In the genomic region with DNA sequence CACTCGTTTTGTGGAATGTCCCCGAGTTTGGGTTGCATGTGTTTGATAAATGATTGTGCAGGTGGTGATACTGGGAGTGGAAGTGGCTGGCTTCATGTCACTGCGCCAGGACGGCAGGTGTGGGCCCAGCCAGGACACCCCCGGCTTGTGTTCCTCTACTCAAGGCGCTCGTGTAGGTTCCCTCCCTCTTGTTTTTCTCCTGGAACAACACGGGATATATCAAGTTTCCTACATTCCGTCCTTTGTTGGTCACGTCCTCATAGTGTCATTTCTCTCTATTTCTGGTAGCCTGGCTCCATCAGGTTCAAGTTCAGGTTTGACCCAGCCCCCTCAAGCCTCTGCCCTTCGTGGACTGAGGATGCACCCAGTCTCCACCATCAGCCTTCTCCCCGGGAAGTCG, we compare ENCODE assay signal across 28 cellular contexts.
"Had no signal": no experiment of that assay in that cellular context is flagged by ENCODE, and none has a peak within 500 bp of the region (broad histone marks: within the 10 kb centered on the region; RNA-seq: fewer than 3 reads in every experiment).

No MANE protein-coding gene starts in this region.

- H3K27me3 ChIP-seq: testis had no signal

- ATAC-seq: effector memory CD8-positive, alpha-beta T cell; left colon; right cardiac atrium; stimulated activated memory B cell treated with anti-CD40 and anti-IgM and Interleukin-4, amounts not matched to agents 10 μg/mL and 1 μg/mL and 100 μg/mL, for 72 hours; stimulated activated naive CD8-positive, alpha-beta T cell treated with anti-CD3 and anti-CD28 coated beads, Interleukin-15, Interleukin-2, amounts not matched to agents 100 U/mL and 50 U/mL, for 24 hours had no signal

- DNase-seq: cerebellar nuclear complex; cortex of kidney; effector memory CD8-positive, alpha-beta T cell; erythroblast; esophagus squamous epithelium; foreskin melanocyte; hypothalamus; immature natural killer cell; islet precursor cell; kidney glomerular epithelial cell; left colon; mesenchymal stem cell; natural killer cell; right cardiac atrium; sigmoid colon; spleen; stimulated activated CD4-positive, alpha-beta T cell treated with anti-CD3 and anti-CD28 coated beads, Interleukin-4, amount 100 ng/mL, for 4 hours; stimulated activated naive CD8-positive, alpha-beta T cell treated with anti-CD3 and anti-CD28 coated beads, Interleukin-15, Interleukin-2, amounts not matched to agents 100 U/mL and 50 U/mL, for 24 hours; substantia nigra; testis; upper lobe of left lung had no signal

- H3K79me2 ChIP-seq: parathyroid adenoma had no signal

- FAIRE-seq: endometrium had no signal

- H3K4me1 ChIP-seq: parathyroid adenoma had no signal

- H3K4me3 ChIP-seq: esophagus squamous epithelium, lung, sigmoid colon, skin epidermis, spleen, testis, tibial nerve, upper lobe of left lung had no signal

- H2AFZ ChIP-seq: parathyroid adenoma had no signal

- H3K27ac ChIP-seq: esophagus squamous epithelium, neutrophil, parathyroid adenoma, sigmoid colon, skin epidermis, spleen, testis, tibial nerve, upper lobe of left lung had no signal

- H3K9ac ChIP-seq: parathyroid adenoma had no signal

- H3K9me3 ChIP-seq: esophagus squamous epithelium, neutrophil, sigmoid colon, spleen, testis, tibial nerve, upper lobe of left lung had no signal

- H3K36me3 ChIP-seq: esophagus squamous epithelium, neutrophil, sigmoid colon, spleen, upper lobe of left lung had no signal
